In the genomic region with DNA sequence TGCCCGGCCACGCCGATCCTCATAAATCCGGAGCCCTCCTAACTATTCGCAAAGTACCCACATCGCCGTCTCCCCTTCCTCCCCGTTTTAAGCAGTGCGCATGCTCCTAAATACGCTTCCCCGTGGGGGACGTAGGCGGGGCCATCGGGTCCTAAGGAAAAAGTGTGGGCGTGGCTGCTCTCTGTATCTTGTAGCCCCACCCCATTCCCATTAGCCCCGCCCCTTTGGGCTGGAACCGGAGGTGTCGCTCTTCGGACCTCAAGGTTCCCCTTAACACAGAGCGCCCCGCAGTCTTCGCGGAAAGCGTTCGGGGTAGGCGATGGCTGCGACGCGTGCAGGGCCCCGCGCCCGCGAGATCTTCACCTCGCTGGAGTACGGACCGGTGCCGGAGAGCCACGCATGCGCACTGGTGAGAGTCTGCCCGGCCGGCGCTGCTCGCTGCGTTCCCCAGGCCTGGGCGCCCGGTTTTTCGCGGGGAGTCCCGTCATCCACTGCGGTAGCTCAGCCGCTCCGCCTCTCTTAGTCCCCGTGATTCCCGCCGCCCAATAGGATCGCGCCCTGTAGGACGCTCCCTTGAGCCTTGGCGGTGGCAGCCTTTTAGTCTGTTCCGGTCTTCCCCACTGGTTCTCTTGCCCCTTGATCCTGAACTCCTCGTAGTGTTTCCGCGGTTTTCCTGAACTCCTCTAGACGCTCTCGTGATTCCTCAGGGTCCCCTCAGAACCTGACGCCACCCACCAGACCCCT, we compare ENCODE assay signal across 1 cellular context.
A peak's percentile ranks its signal among the peaks of the same experiment; 100 is the strongest.
TF ChIP-seq lines count a peak whose summit lies in the region.

A gene (plus strand): TSS at position 213 of the 744 bp plus-strand sequence. CDS start 107 bp downstream, at position 320.

TF ChIP-seq in HepG2, 621 proteins besides CTCF, POLR2A, EP300 and RAD21 (continued from another document and continues in another):
- TF ChIP-seq, protein P1, sequence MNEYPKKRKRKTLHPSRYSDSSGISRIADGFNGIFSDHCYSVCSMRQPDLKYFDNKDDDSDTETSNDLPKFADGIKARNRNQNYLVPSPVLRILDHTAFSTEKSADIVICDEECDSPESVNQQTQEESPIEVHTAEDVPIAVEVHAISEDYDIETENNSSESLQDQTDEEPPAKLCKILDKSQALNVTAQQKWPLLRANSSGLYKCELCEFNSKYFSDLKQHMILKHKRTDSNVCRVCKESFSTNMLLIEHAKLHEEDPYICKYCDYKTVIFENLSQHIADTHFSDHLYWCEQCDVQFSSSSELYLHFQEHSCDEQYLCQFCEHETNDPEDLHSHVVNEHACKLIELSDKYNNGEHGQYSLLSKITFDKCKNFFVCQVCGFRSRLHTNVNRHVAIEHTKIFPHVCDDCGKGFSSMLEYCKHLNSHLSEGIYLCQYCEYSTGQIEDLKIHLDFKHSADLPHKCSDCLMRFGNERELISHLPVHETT (CRISPR knock-in tag; conservative IDR thresholded peaks at IDR 0.05), result peak; percentile 67; the same call in 1 of the 2 replicates
- no peak for TF ChIP-seq HDAC2 (CRISPR knock-in tag; IDR thresholded peaks at IDR 0.05)
- TF ChIP-seq, protein P2, sequence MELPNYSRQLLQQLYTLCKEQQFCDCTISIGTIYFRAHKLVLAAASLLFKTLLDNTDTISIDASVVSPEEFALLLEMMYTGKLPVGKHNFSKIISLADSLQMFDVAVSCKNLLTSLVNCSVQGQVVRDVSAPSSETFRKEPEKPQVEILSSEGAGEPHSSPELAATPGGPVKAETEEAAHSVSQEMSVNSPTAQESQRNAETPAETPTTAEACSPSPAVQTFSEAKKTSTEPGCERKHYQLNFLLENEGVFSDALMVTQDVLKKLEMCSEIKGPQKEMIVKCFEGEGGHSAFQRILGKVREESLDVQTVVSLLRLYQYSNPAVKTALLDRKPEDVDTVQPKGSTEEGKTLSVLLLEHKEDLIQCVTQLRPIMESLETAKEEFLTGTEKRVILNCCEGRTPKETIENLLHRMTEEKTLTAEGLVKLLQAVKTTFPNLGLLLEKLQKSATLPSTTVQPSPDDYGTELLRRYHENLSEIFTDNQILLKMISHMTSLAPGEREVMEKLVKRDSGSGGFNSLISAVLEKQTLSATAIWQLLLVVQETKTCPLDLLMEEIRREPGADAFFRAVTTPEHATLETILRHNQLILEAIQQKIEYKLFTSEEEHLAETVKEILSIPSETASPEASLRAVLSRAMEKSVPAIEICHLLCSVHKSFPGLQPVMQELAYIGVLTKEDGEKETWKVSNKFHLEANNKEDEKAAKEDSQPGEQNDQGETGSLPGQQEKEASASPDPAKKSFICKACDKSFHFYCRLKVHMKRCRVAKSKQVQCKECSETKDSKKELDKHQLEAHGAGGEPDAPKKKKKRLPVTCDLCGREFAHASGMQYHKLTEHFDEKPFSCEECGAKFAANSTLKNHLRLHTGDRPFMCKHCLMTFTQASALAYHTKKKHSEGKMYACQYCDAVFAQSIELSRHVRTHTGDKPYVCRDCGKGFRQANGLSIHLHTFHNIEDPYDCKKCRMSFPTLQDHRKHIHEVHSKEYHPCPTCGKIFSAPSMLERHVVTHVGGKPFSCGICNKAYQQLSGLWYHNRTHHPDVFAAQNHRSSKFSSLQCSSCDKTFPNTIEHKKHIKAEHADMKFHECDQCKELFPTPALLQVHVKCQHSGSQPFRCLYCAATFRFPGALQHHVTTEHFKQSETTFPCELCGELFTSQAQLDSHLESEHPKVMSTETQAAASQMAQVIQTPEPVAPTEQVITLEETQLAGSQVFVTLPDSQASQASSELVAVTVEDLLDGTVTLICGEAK (IDR thresholded peaks at IDR 0.05), result no peak
- TF ChIP-seq, protein P2 (CRISPR knock-in tag; IDR thresholded peaks at IDR 0.05), result no peak
- TF ChIP-seq TAF15 (IDR thresholded peaks at IDR 0.05; ENCODE audit: low read depth, low read length, poor library complexity, severe bottlenecking), result no peak
- no peak for TF ChIP-seq EED (CRISPR knock-in tag; IDR thresholded peaks at IDR 0.05)
- TF ChIP-seq, protein P3, sequence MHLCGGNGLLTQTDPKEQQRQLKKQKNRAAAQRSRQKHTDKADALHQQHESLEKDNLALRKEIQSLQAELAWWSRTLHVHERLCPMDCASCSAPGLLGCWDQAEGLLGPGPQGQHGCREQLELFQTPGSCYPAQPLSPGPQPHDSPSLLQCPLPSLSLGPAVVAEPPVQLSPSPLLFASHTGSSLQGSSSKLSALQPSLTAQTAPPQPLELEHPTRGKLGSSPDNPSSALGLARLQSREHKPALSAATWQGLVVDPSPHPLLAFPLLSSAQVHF (CRISPR knock-in tag; IDR thresholded peaks at IDR 0.05), result 0 out of 2 replicates have a peak, but pooled peaks have one; percentile 48
- no peak for TF ChIP-seq ISX (CRISPR knock-in tag; conservative IDR thresholded peaks at IDR 0.05)
- no peak for TF ChIP-seq ARID2 (CRISPR knock-in tag; IDR thresholded peaks at IDR 0.05; ENCODE audit: borderline replicate concordance)
- TF ChIP-seq ZC3H4 (CRISPR knock-in tag; IDR thresholded peaks at IDR 0.05; ENCODE audit: borderline replicate concordance), result no peak
- TF ChIP-seq SMAD3 (CRISPR knock-in tag; IDR thresholded peaks at IDR 0.05), result no peak
- TF ChIP-seq ZNF546 (CRISPR knock-in tag; conservative IDR thresholded peaks at IDR 0.05), result peak; percentile 57; the same call in 1 of the 2 replicates
- TF ChIP-seq, protein P4, sequence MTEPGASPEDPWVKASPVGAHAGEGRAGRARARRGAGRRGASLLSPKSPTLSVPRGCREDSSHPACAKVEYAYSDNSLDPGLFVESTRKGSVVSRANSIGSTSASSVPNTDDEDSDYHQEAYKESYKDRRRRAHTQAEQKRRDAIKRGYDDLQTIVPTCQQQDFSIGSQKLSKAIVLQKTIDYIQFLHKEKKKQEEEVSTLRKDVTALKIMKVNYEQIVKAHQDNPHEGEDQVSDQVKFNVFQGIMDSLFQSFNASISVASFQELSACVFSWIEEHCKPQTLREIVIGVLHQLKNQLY (CRISPR knock-in tag; IDR thresholded peaks at IDR 0.05), result 0 out of 2 replicates have a peak, but pooled peaks have one; percentile 28
- TF ChIP-seq TCF7 (IDR thresholded peaks at IDR 0.05; ENCODE audit: low read depth), result no peak
- no peak for TF ChIP-seq MAZ (IDR thresholded peaks at IDR 0.05; ENCODE audit: borderline replicate concordance, low read depth, low read length)
- peak; percentile 60; the same call in 1 of the 2 replicates for TF ChIP-seq MAZ (CRISPR knock-in tag; IDR thresholded peaks at IDR 0.05; ENCODE audit: low read depth)
- no peak; the same call in 1 of the 2 replicates for TF ChIP-seq ZNF160 (CRISPR knock-in tag; IDR thresholded peaks at IDR 0.05)
- TF ChIP-seq, protein P5, sequence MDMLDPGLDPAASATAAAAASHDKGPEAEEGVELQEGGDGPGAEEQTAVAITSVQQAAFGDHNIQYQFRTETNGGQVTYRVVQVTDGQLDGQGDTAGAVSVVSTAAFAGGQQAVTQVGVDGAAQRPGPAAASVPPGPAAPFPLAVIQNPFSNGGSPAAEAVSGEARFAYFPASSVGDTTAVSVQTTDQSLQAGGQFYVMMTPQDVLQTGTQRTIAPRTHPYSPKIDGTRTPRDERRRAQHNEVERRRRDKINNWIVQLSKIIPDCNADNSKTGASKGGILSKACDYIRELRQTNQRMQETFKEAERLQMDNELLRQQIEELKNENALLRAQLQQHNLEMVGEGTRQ (IDR thresholded peaks at IDR 0.05; ENCODE audit: low read depth, low read length), result peak; percentile 80
- TF ChIP-seq, protein P5 (CRISPR knock-in tag; IDR thresholded peaks at IDR 0.05; ENCODE audit: borderline replicate concordance), result peak; percentile 92; the same call in 1 of the 2 replicates
- no peak for TF ChIP-seq NAIF1 (CRISPR knock-in tag; IDR thresholded peaks at IDR 0.05; ENCODE audit: borderline replicate concordance)
- TF ChIP-seq KDM1A (CRISPR knock-in tag; IDR thresholded peaks at IDR 0.05), result no peak
- TF ChIP-seq ATRX (CRISPR knock-in tag; IDR thresholded peaks at IDR 0.05; ENCODE audit: borderline replicate concordance), result no peak
- no peak; the same call in 1 of the 2 replicates for TF ChIP-seq ADNP (CRISPR knock-in tag; IDR thresholded peaks at IDR 0.05)
- TF ChIP-seq ZNF768 (CRISPR knock-in tag; IDR thresholded peaks at IDR 0.05), result no peak; the same call in 1 of the 2 replicates
- TF ChIP-seq ZNF616 (CRISPR knock-in tag; IDR thresholded peaks at IDR 0.05; ENCODE audit: low read depth), result 0 out of 2 replicates have a peak, but pooled peaks have one; percentile 30
- TF ChIP-seq, protein P6, sequence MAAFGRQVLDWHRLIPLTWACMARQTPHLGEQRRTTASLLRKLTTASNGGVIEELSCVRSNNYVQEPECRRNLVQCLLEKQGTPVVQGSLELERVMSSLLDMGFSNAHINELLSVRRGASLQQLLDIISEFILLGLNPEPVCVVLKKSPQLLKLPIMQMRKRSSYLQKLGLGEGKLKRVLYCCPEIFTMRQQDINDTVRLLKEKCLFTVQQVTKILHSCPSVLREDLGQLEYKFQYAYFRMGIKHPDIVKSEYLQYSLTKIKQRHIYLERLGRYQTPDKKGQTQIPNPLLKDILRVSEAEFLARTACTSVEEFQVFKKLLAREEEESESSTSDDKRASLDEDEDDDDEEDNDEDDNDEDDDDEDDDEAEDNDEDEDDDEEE (CRISPR knock-in tag; IDR thresholded peaks at IDR 0.05), result no peak
- TF ChIP-seq ZNF713 (CRISPR knock-in tag; IDR thresholded peaks at IDR 0.05), result no peak
- no peak; the same call in 1 of the 2 replicates for TF ChIP-seq ZNF569 (CRISPR knock-in tag; IDR thresholded peaks at IDR 0.05; ENCODE audit: borderline replicate concordance)
- TF ChIP-seq, protein P7, sequence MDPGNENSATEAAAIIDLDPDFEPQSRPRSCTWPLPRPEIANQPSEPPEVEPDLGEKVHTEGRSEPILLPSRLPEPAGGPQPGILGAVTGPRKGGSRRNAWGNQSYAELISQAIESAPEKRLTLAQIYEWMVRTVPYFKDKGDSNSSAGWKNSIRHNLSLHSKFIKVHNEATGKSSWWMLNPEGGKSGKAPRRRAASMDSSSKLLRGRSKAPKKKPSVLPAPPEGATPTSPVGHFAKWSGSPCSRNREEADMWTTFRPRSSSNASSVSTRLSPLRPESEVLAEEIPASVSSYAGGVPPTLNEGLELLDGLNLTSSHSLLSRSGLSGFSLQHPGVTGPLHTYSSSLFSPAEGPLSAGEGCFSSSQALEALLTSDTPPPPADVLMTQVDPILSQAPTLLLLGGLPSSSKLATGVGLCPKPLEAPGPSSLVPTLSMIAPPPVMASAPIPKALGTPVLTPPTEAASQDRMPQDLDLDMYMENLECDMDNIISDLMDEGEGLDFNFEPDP (CRISPR knock-in tag; conservative IDR thresholded peaks at IDR 0.05), result no peak
- TF ChIP-seq, protein P8, sequence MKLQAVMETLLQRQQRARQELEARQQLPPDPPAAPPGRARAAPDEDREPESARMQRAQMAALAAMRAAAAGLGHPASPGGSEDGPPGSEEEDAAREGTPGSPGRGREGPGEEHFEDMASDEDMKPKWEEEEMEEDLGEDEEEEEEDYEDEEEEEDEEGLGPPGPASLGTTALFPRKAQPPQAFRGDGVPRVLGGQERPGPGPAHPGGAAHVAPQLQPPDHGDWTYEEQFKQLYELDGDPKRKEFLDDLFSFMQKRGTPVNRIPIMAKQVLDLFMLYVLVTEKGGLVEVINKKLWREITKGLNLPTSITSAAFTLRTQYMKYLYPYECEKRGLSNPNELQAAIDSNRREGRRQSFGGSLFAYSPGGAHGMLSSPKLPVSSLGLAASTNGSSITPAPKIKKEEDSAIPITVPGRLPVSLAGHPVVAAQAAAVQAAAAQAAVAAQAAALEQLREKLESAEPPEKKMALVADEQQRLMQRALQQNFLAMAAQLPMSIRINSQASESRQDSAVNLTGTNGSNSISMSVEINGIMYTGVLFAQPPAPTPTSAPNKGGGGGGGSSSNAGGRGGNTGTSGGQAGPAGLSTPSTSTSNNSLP (IDR thresholded peaks at IDR 0.05; ENCODE audit: low read depth, low read length), result no peak
- TF ChIP-seq ZNF589 (CRISPR knock-in tag; conservative IDR thresholded peaks at IDR 0.05), result no peak
- TF ChIP-seq, protein P9, sequence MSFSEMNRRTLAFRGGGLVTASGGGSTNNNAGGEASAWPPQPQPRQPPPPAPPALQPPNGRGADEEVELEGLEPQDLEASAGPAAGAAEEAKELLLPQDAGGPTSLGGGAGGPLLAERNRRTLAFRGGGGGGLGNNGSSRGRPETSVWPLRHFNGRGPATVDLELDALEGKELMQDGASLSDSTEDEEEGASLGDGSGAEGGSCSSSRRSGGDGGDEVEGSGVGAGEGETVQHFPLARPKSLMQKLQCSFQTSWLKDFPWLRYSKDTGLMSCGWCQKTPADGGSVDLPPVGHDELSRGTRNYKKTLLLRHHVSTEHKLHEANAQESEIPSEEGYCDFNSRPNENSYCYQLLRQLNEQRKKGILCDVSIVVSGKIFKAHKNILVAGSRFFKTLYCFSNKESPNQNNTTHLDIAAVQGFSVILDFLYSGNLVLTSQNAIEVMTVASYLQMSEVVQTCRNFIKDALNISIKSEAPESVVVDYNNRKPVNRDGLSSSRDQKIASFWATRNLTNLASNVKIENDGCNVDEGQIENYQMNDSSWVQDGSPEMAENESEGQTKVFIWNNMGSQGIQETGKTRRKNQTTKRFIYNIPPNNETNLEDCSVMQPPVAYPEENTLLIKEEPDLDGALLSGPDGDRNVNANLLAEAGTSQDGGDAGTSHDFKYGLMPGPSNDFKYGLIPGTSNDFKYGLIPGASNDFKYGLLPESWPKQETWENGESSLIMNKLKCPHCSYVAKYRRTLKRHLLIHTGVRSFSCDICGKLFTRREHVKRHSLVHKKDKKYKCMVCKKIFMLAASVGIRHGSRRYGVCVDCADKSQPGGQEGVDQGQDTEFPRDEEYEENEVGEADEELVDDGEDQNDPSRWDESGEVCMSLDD (CRISPR knock-in tag; IDR thresholded peaks at IDR 0.05; ENCODE audit: borderline replicate concordance), result peak; percentile 25; the same call in 1 of the 2 replicates
